16 cellular contexts compared by ENCODE assay signal in genomic region chrX:431032-431431, GRCh38. TPM values are rescaled to one million over a fixed set of nuclear protein-coding genes. Genes with fewer than 3 reads are reported as not detected.
A peak's percentile ranks its signal among the peaks of the same experiment; 100 is the strongest.
DNase-seq lines count a peak whose midpoint lies in the region; ATAC-seq and TF ChIP-seq lines count a peak whose summit lies in the region.
"Had no signal": no experiment of that assay in that cellular context is flagged by ENCODE, and none has a peak within 500 bp of the region (broad histone marks: within the 10 kb centered on the region; RNA-seq: fewer than 3 reads in every experiment).

No MANE protein-coding gene starts in this region.

- H3K36me3 Mint-ChIP-seq in chondrocyte (ENCODE audit: low read depth): no peaks in the 10 kb centered on the region
- H3K36me3 Mint-ChIP-seq in endothelial cell (ENCODE audit: low read depth, unreplicated experiment): peaks cover 31% of the 10 kb centered on the region

- peaks cover 9% of the 10 kb centered on the region for H3K4me1 Mint-ChIP-seq in chondrocyte (ENCODE audit: low read depth)
- H3K4me1 Mint-ChIP-seq in endothelial cell (ENCODE audit: unreplicated experiment): no peaks in the 10 kb centered on the region

- ATAC-seq in GM18858 (IDR thresholded peaks at IDR 0.05; ENCODE audit: unreplicated experiment) (no peak), GM21367 (IDR thresholded peaks at IDR 0.05; ENCODE audit: unreplicated experiment) (no peak), HG03469 (IDR thresholded peaks at IDR 0.05; ENCODE audit: unreplicated experiment) (no peak)
- ATAC-seq: HepG2 had no signal

- H3K9me3 Mint-ChIP-seq in chondrocyte (ENCODE audit: low read depth) (no peaks in the 10 kb centered on the region), endothelial cell (ENCODE audit: unreplicated experiment) (peaks cover 30% of the 10 kb centered on the region)

- peak; percentile 79 for DNase-seq in chondrocyte (ENCODE audit: low spot score)
- DNase-seq in endothelial cell (ENCODE audit: low spot score): no peak
- peak; percentile 37 for DNase-seq in left kidney (ENCODE audit: low read depth, low spot score)
- peak; percentile 28 for DNase-seq in retina
- DNase-seq: AML-193; Caco-2; CD4-positive, alpha-beta T cell; DMS79; GDM1; GOT3; HCEC 1CT; KBM-7 had no signal

- no peak for TF ChIP-seq CTCF in chondrocyte (IDR thresholded peaks at IDR 0.05)
- TF ChIP-seq CTCF in endothelial cell (IDR thresholded peaks at IDR 0.05; ENCODE audit: unreplicated experiment): no peak

- peaks cover 14% of the 10 kb centered on the region for H3K27me3 Mint-ChIP-seq in chondrocyte (ENCODE audit: low read depth)
- peaks cover 24% of the 10 kb centered on the region for H3K27me3 Mint-ChIP-seq in endothelial cell (ENCODE audit: unreplicated experiment)

- H3K27ac Mint-ChIP-seq in chondrocyte (ENCODE audit: unreplicated experiment) (no peak overlapping the region), endothelial cell (ENCODE audit: unreplicated experiment) (peak overlapping the region; percentile 1)
- H3K27ac Mint-ChIP-seq: CD4-positive, alpha-beta T cell had no signal

- H3K4me3 Mint-ChIP-seq in chondrocyte (ENCODE audit: unreplicated experiment) (no peak overlapping the region), endothelial cell (ENCODE audit: unreplicated experiment) (peak overlapping the region; percentile 19)
- H3K4me3 Mint-ChIP-seq: CD4-positive, alpha-beta T cell had no signal

RNA-seq across cellular contexts. Expression of gene PPP2R3B, which starts 44.3 kb away (rescaled TPM):
- total RNA-seq in chondrocyte (27.1 to 30.5 TPM (median 30.0 TPM) in 3 replicates), endothelial cell (ENCODE audit: unreplicated experiment) (44.0 TPM)
